Comparison of ENCODE assay signal across 21 cellular contexts in the genomic region with DNA sequence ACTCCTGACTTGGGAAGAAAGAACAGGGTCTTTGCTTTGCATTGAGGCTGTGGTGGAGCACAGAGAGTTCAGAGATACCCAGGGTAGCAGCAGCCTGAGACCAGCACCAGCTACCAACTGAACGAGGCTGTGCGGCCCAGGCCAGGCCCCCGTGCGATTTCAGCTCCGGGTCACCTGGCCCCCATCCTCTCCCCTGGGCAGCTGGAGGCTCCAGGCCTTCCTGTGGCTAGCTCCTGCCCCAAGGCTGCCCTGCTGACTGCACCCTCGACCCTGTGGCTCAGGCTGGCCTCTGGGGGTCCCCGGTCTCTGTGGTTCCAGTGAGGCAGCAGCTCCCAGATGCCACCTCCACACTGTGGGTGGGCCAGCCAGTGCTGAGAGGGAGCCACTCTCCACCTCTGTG. TPM values are rescaled to one million over a fixed set of nuclear protein-coding genes. Genes with fewer than 3 reads are reported as not detected.
DNase-seq lines count a peak whose midpoint lies in the region; ATAC-seq and TF ChIP-seq lines count a peak whose summit lies in the region.
"Had no signal": no experiment of that assay in that cellular context is flagged by ENCODE, and none has a peak within 500 bp of the region (broad histone marks: within the 10 kb centered on the region; RNA-seq: fewer than 3 reads in every experiment).

No MANE protein-coding gene starts in this region.

- no CpG with 5 or more reads among the region's 7 CpGs for WGBS in H9 (ENCODE audit: extremely low coverage, insufficient read length, low lambda C conversion rate)

- H2BK15ac ChIP-seq in H9 (ENCODE audit: low read depth, low read length) = no peak overlapping the region

- H3K56ac ChIP-seq in H9 (ENCODE audit: insufficient read length, low read depth, low read length) = no peak overlapping the region

- H4K8ac ChIP-seq in H9 (replicated peaks; ENCODE audit: insufficient read length, low read depth, low read length) = no peak overlapping the region

- H2BK20ac ChIP-seq in H9 (ENCODE audit: low read depth, low read length, poor library complexity, severe bottlenecking) = no peak overlapping the region

- no peak overlapping the region for H2AFZ ChIP-seq in H9 (ENCODE audit: low read length)
- H2AFZ ChIP-seq in PC-9 = no peak overlapping the region

- no peak overlapping the region for H3T11ph ChIP-seq in H9 (ENCODE audit: low read length)

- H3K27ac Mint-ChIP-seq in H9 (no peak overlapping the region), CD14-positive monocyte (no peak overlapping the region)
- H3K27ac Mint-ChIP-seq: CD4-positive, alpha-beta T cell; IgD-negative memory B cell had no signal

- peak overlapping the region; percentile 29 for H3K18ac ChIP-seq in H9 (ENCODE audit: insufficient read length, low read depth, low read length)

- CTCF ChIA-PET in PC-9 (lab: Charles Lee) = no interaction called here

- no peak overlapping the region for H2BK5ac ChIP-seq in H9 (ENCODE audit: insufficient read length, low read length)

- peak; percentile 11 for ATAC-seq in mucosa of descending colon
- ATAC-seq: A549 had no signal

- no peak overlapping the region for H4K5ac ChIP-seq in H9 (ENCODE audit: insufficient read length, low read depth, low read length)

- H3K9me2 ChIP-seq in PC-9 (ENCODE audit: insufficient read depth) = no peaks in the 10 kb centered on the region

- TF ChIP-seq CTCF in H9 (conservative IDR thresholded peaks at IDR 0.05) (no peak), PC-9 (conservative IDR thresholded peaks at IDR 0.05) (no peak), mucosa of descending colon (IDR thresholded peaks at IDR 0.05) (no peak), CD14-positive monocyte (IDR thresholded peaks at IDR 0.05) (no peak)

- no peak overlapping the region for H3K4me3 ChIP-seq in PC-9
- no peak overlapping the region for H3K4me3 ChIP-seq in mucosa of descending colon
- no peak overlapping the region for H3K4me3 ChIP-seq in skin epidermis
- H3K4me3 ChIP-seq: A549 had no signal

- H3K4me1 ChIP-seq in H9 (ENCODE audit: insufficient read depth, low read length) = no peaks in the 10 kb centered on the region; the same call in 1 of the 2 replicates
- H3K4me1 ChIP-seq in PC-9 (replicated peaks; ENCODE audit: insufficient read depth) = peaks cover 32% of the 10 kb centered on the region
- H3K4me1 ChIP-seq in mucosa of descending colon (ENCODE audit: low read depth) = no peaks in the 10 kb centered on the region
- H3K4me1 ChIP-seq: A549 had no signal

- BruUV-seq in PC-9 (replicated peaks; lab: Mats Ljungman, UMichigan) = no TSS peak

- no peak overlapping the region for H3K9ac ChIP-seq in H9 (ENCODE audit: extremely low read depth, insufficient read length, low read length)

- H3K36me3 ChIP-seq in PC-9 (ENCODE audit: low read depth) = peaks cover 7% of the 10 kb centered on the region; the same call in 1 of the 2 replicates
- no peaks in the 10 kb centered on the region for H3K36me3 ChIP-seq in mucosa of descending colon (ENCODE audit: low read depth)

- H3K27ac ChIP-seq in H9 (ENCODE audit: insufficient read length, low read depth, low read length) = no peak overlapping the region
- no peak overlapping the region for H3K27ac ChIP-seq in PC-9
- peak overlapping the region in 11 of 21 experiments; percentile 46 to 83 (median 76) for H3K27ac ChIP-seq in skin epidermis
- H3K27ac ChIP-seq: A549 had no signal

- no peak overlapping the region for H4K91ac ChIP-seq in H9 (ENCODE audit: insufficient read length, low read depth, low read length)

- no peak overlapping the region for H2AK5ac ChIP-seq in H9 (ENCODE audit: insufficient read length, low read length)

- POLR2A ChIA-PET in PC-9 (lab: Charles Lee; ENCODE audit: unreplicated experiment) = interaction anchor here (0.6 kb wide), 1 partner anchor 512 kb away, joined by 4 read pairs; no protein-coding TSS in a partner anchor

- H3K9me3 ChIP-seq in H9 (ENCODE audit: control insufficient read depth, low read depth, low read length) (no peaks in the 10 kb centered on the region), PC-9 (ENCODE audit: insufficient read depth, low read depth) (no peaks in the 10 kb centered on the region), mucosa of descending colon (no peaks in the 10 kb centered on the region)
- H3K9me3 ChIP-seq: A549, Caco-2 had no signal

- H2BK12ac ChIP-seq in H9 (ENCODE audit: insufficient read length, low read depth, low read length) = no peak overlapping the region

- H3K9me3 Mint-ChIP-seq in H9 (no peaks in the 10 kb centered on the region), CD14-positive monocyte (peaks cover 0 to 20% (median 5%) of the 10 kb centered on the region in 7 donors)
- H3K9me3 Mint-ChIP-seq: CD4-positive, alpha-beta T cell had no signal

- intact Hi-C loops in PC-9 (cut with micrococcal nuclease; ENCODE audit: unreplicated experiment) (loop anchor here (1.0 to 2.0 kb wide), 3 partner anchors 9 to 53 kb away; a partner anchor contains a TSS), mucosa of descending colon (cut with DNase I, micrococcal nuclease) (no loop called here), CD14-positive monocyte (cut with micrococcal nuclease) (no loop called here)

- no peak overlapping the region for H3K4ac ChIP-seq in H9 (ENCODE audit: low read depth, low read length)

- H3F3A ChIP-seq in PC-9 (ENCODE audit: insufficient read depth, low read depth) = peaks cover 50% of the 10 kb centered on the region

- H3K27me3 Mint-ChIP-seq in H9 (ENCODE audit: low read depth) (peaks cover 5% of the 10 kb centered on the region), CD14-positive monocyte (ENCODE audit: low read depth in 3 of 3) (peaks cover 0 to 9% (median 7%) of the 10 kb centered on the region in 3 donors)
- H3K27me3 Mint-ChIP-seq: CD4-positive, alpha-beta T cell; IgD-negative memory B cell had no signal

- H3K4me3 Mint-ChIP-seq in H9 = no peak overlapping the region
- no peak overlapping the region for H3K4me3 Mint-ChIP-seq in CD14-positive monocyte
- H3K4me3 Mint-ChIP-seq: CD4-positive, alpha-beta T cell; IgD-negative memory B cell had no signal

- H3K14ac ChIP-seq in H9 (ENCODE audit: insufficient read depth, low read length) = peak overlapping the region; percentile 23; the same call in 1 of the 2 replicates

- no peaks in the 10 kb centered on the region for H3K79me2 ChIP-seq in H9 (ENCODE audit: insufficient read depth, low read length)
- no peaks in the 10 kb centered on the region for H3K79me2 ChIP-seq in PC-9 (ENCODE audit: low read depth)

- no peak overlapping the region for H3K23ac ChIP-seq in H9 (ENCODE audit: insufficient read length, low read depth, low read length)

- H2BK120ac ChIP-seq in H9 (ENCODE audit: low read depth, low read length, poor library complexity, severe bottlenecking) = no peak overlapping the region

- H3K4me2 ChIP-seq in H9 (ENCODE audit: insufficient read depth, insufficient read length, low read length) (no peak overlapping the region), PC-9 (peak overlapping the region; percentile 96)
- H3K4me2 ChIP-seq: A549 had no signal

- DNase-seq in H9 (no peak), PC-9 (no peak), mucosa of descending colon (no peak), CD14-positive monocyte (ENCODE audit: low spot score) (no peak), COLO829 (ENCODE audit: low spot score) (no peak), NCI-H748 treated with DMSO at 0.1 percent for 48 hours (lab: John Stamatoyannopoulos, UW) (no peak)
- DNase-seq in activated CD8-positive, alpha-beta memory T cell treated with anti-CD3 and anti-CD28 coated beads, Interleukin-2, amount 50 U/mL, for 4 hours = no peak
- DNase-seq: Caco-2; CD4-positive, alpha-beta T cell; DMS 273 treated with DMSO at 0.1 percent for 48 hours; DMS79 treated with DMSO at 0.1 percent for 48 hours; NCI-H1105; NCI-H2029 treated with DMSO at 0.1 percent for 48 hours; NCI-H226; NCI-H510A treated with DMSO at 0.1 percent for 48 hours; NCI-H82; OCI-M1; SHP77 had no signal

- H3K79me1 ChIP-seq in H9 (ENCODE audit: insufficient read depth, low read depth, low read length, poor library complexity, severe bottlenecking) = no peaks in the 10 kb centered on the region

- H3K27me3 ChIP-seq in H9 (ENCODE audit: insufficient read depth, low read length) = no peaks in the 10 kb centered on the region
- no peaks in the 10 kb centered on the region for H3K27me3 ChIP-seq in PC-9 (ENCODE audit: insufficient read depth, low read depth)

- H3K4me1 Mint-ChIP-seq in H9 (peaks cover 13 to 21% of the 10 kb centered on the region in 2 experiments), CD14-positive monocyte (no peaks in the 10 kb centered on the region)

- H3K23me2 ChIP-seq in H9 (ENCODE audit: insufficient read length, low read depth, low read length, poor library complexity, severe bottlenecking) = no peaks in the 10 kb centered on the region

- H3K36me3 Mint-ChIP-seq in H9 (ENCODE audit: insufficient read depth in 1 of 3, low read depth in 3 of 3) (no peaks in the 10 kb centered on the region; a peak in 2 of 7 replicates), CD14-positive monocyte (no peaks in the 10 kb centered on the region)

- H4K20me1 ChIP-seq in H9 (ENCODE audit: control insufficient read depth, insufficient read depth, insufficient read length) = no peaks in the 10 kb centered on the region
- H4K20me1 ChIP-seq in PC-9 (ENCODE audit: insufficient read depth) = no peaks in the 10 kb centered on the region

RNA-seq across cellular contexts. Expression of a gene that starts 52.8 kb away (rescaled TPM):
- total RNA-seq in H9 (2021) (17.0 and 18.5 TPM in 2 replicates), PC-9 (2021) (21.7 and 28.2 TPM in 2 replicates), mucosa of descending colon (100 to 1,000 TPM in 1 of 3 donors, 10 to 100 TPM in 2; 53.9 to 109 (median 95.4) TPM)
- polyA plus RNA-seq in CD14-positive monocyte = not detected

Comparison
In these comparisons a context has a peak if more than half of its experiments do, and no peak if none do; other contexts are left out.
1. H3K27ac ChIP-seq: peak in skin epidermis (11 of 21); none in H9 (single experiment) and PC-9 (single experiment).